ENCODE assay signal across 1 cellular context in the genomic region with DNA sequence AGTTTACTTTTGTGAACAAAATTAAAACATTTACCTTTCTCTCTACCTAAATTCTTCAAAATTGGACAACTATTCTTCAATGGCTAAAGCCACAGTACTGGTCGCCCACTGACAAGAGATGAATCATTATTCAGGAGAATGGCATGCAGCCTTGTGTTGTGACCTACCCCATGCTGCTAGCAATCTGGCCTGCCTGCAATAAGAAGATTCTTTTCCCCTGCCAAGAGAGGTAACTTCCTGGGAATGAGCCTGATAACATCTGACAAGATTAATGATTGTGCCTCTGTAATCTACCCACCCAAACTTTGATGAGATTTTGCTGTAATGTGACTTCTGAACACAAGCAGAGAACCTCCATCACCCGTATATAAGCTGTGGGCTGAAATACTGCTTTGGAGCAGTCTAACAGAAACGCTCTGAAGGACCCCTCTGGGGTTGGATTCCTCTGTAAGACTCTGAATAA.
TF ChIP-seq lines count a peak whose summit lies in the region.

No MANE protein-coding gene starts in this region.

TF ChIP-seq in HEK293, 187 proteins besides CTCF, POLR2A, EP300 and RAD21 (continued from another document):
- TF ChIP-seq ZNF843 (tag by site-specific recombination; IDR thresholded peaks at IDR 0.05): peak; percentile 56; the same call in 1 of the 2 replicates
- TF ChIP-seq, protein P1, sequence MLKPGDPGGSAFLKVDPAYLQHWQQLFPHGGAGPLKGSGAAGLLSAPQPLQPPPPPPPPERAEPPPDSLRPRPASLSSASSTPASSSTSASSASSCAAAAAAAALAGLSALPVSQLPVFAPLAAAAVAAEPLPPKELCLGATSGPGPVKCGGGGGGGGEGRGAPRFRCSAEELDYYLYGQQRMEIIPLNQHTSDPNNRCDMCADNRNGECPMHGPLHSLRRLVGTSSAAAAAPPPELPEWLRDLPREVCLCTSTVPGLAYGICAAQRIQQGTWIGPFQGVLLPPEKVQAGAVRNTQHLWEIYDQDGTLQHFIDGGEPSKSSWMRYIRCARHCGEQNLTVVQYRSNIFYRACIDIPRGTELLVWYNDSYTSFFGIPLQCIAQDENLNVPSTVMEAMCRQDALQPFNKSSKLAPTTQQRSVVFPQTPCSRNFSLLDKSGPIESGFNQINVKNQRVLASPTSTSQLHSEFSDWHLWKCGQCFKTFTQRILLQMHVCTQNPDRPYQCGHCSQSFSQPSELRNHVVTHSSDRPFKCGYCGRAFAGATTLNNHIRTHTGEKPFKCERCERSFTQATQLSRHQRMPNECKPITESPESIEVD (tag by site-specific recombination; IDR thresholded peaks at IDR 0.05): peak; percentile 28; the same call in 1 of the 2 replicates
- TF ChIP-seq ZFP69B (tag by site-specific recombination; IDR thresholded peaks at IDR 0.05): no peak
- peak; percentile 54; the same call in 1 of the 2 replicates for TF ChIP-seq ZXDB (tag by site-specific recombination; IDR thresholded peaks at IDR 0.05)
- TF ChIP-seq EGR2 (tag by site-specific recombination; IDR thresholded peaks at IDR 0.05; ENCODE audit: low read depth): peak; percentile 36; the same call in 1 of the 2 replicates
- TF ChIP-seq ZNF544 (tag by site-specific recombination; IDR thresholded peaks at IDR 0.05): no peak
- TF ChIP-seq ZSCAN5A (tag by site-specific recombination; IDR thresholded peaks at IDR 0.05): no peak
- TF ChIP-seq, protein P2, sequence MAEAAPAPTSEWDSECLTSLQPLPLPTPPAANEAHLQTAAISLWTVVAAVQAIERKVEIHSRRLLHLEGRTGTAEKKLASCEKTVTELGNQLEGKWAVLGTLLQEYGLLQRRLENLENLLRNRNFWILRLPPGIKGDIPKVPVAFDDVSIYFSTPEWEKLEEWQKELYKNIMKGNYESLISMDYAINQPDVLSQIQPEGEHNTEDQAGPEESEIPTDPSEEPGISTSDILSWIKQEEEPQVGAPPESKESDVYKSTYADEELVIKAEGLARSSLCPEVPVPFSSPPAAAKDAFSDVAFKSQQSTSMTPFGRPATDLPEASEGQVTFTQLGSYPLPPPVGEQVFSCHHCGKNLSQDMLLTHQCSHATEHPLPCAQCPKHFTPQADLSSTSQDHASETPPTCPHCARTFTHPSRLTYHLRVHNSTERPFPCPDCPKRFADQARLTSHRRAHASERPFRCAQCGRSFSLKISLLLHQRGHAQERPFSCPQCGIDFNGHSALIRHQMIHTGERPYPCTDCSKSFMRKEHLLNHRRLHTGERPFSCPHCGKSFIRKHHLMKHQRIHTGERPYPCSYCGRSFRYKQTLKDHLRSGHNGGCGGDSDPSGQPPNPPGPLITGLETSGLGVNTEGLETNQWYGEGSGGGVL (tag by site-specific recombination; IDR thresholded peaks at IDR 0.05): no peak
- no peak for TF ChIP-seq ZEB2 (tag by site-specific recombination; IDR thresholded peaks at IDR 0.05)
- TF ChIP-seq KLF10 (tag by site-specific recombination; IDR thresholded peaks at IDR 0.05): no peak
- peak; percentile 89 for TF ChIP-seq SP7 (tag by site-specific recombination; IDR thresholded peaks at IDR 0.05)
- TF ChIP-seq ZNF2 (tag by site-specific recombination; IDR thresholded peaks at IDR 0.05): no peak
- TF ChIP-seq ZNF19 (tag by site-specific recombination; IDR thresholded peaks at IDR 0.05; ENCODE audit: low read depth): no peak
- TF ChIP-seq ZNF426 (tag by site-specific recombination; IDR thresholded peaks at IDR 0.05): no peak
- TF ChIP-seq ZBTB17 (tag by site-specific recombination; IDR thresholded peaks at IDR 0.05): no peak
- no peak for TF ChIP-seq ZBTB49 (tag by site-specific recombination; IDR thresholded peaks at IDR 0.05; ENCODE audit: low read depth)
- no peak for TF ChIP-seq ZBTB20 (tag by site-specific recombination; IDR thresholded peaks at IDR 0.05)
- TF ChIP-seq ZFHX2 (tag by site-specific recombination; conservative IDR thresholded peaks at IDR 0.05): peak; percentile 63
- TF ChIP-seq ZNF473 (tag by site-specific recombination; IDR thresholded peaks at IDR 0.05): no peak
- no peak for TF ChIP-seq ZNF670 (tag by site-specific recombination; IDR thresholded peaks at IDR 0.05; ENCODE audit: low read depth)
- TF ChIP-seq ZNF677 (tag by site-specific recombination; IDR thresholded peaks at IDR 0.05): no peak
- TF ChIP-seq ZNF133 (tag by site-specific recombination; IDR thresholded peaks at IDR 0.05): no peak
- TF ChIP-seq TCF7L2 (IDR thresholded peaks at IDR 0.05; ENCODE audit: borderline replicate concordance, low read depth, low read length): peak; percentile 26; the same call in 1 of the 2 replicates
- TF ChIP-seq SCRT1 (tag by site-specific recombination; IDR thresholded peaks at IDR 0.05; ENCODE audit: borderline replicate concordance): no peak
- TF ChIP-seq MZF1 (tag by site-specific recombination; IDR thresholded peaks at IDR 0.05; ENCODE audit: borderline replicate concordance): no peak
- peak; percentile 78 for TF ChIP-seq ZIC2 (tag by site-specific recombination; IDR thresholded peaks at IDR 0.05)
- TF ChIP-seq ZNF658 (tag by site-specific recombination; IDR thresholded peaks at IDR 0.05): no peak
- TF ChIP-seq, protein P3, sequence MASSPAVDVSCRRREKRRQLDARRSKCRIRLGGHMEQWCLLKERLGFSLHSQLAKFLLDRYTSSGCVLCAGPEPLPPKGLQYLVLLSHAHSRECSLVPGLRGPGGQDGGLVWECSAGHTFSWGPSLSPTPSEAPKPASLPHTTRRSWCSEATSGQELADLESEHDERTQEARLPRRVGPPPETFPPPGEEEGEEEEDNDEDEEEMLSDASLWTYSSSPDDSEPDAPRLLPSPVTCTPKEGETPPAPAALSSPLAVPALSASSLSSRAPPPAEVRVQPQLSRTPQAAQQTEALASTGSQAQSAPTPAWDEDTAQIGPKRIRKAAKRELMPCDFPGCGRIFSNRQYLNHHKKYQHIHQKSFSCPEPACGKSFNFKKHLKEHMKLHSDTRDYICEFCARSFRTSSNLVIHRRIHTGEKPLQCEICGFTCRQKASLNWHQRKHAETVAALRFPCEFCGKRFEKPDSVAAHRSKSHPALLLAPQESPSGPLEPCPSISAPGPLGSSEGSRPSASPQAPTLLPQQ (tag by site-specific recombination; IDR thresholded peaks at IDR 0.05): 0 out of 2 replicates have a peak, but pooled peaks have one; percentile 41
- TF ChIP-seq ZNF654 (tag by site-specific recombination; IDR thresholded peaks at IDR 0.05; ENCODE audit: low read depth): no peak
- no peak for TF ChIP-seq SP3 (tag by site-specific recombination; IDR thresholded peaks at IDR 0.05)
- TF ChIP-seq ZNF660 (tag by site-specific recombination; IDR thresholded peaks at IDR 0.05): no peak
- peak; percentile 42; the same call in 1 of the 2 replicates for TF ChIP-seq ZNF629 (tag by site-specific recombination; IDR thresholded peaks at IDR 0.05)
- TF ChIP-seq, protein P4, sequence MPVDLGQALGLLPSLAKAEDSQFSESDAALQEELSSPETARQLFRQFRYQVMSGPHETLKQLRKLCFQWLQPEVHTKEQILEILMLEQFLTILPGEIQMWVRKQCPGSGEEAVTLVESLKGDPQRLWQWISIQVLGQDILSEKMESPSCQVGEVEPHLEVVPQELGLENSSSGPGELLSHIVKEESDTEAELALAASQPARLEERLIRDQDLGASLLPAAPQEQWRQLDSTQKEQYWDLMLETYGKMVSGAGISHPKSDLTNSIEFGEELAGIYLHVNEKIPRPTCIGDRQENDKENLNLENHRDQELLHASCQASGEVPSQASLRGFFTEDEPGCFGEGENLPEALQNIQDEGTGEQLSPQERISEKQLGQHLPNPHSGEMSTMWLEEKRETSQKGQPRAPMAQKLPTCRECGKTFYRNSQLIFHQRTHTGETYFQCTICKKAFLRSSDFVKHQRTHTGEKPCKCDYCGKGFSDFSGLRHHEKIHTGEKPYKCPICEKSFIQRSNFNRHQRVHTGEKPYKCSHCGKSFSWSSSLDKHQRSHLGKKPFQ (tag by site-specific recombination; IDR thresholded peaks at IDR 0.05): no peak
- TF ChIP-seq ZNF792 (tag by site-specific recombination; IDR thresholded peaks at IDR 0.05): no peak
- TF ChIP-seq ZNF335 (tag by site-specific recombination; conservative IDR thresholded peaks at IDR 0.05): peak; percentile 35; the same call in 1 of the 2 replicates
- TF ChIP-seq GLIS1 (tag by site-specific recombination; IDR thresholded peaks at IDR 0.05): peak; percentile 84
- TF ChIP-seq FEZF1 (tag by site-specific recombination; IDR thresholded peaks at IDR 0.05): peak; percentile 52
- TF ChIP-seq TRIM28 (IDR thresholded peaks at IDR 0.05; ENCODE audit: borderline replicate concordance, low read length): peak; percentile 52; the same call in 1 of the 2 replicates
- TF ChIP-seq ZNF391 (tag by site-specific recombination; IDR thresholded peaks at IDR 0.05; ENCODE audit: borderline replicate concordance, low read depth): no peak
- TF ChIP-seq ZBTB7A (tag by site-specific recombination; IDR thresholded peaks at IDR 0.05; ENCODE audit: low read depth): no peak
- TF ChIP-seq ZNF302 (tag by site-specific recombination; IDR thresholded peaks at IDR 0.05; ENCODE audit: low read depth): no peak
- TF ChIP-seq ZNF248 (tag by site-specific recombination; IDR thresholded peaks at IDR 0.05): no peak
- no peak for TF ChIP-seq SETDB1 (IDR thresholded peaks at IDR 0.05; ENCODE audit: insufficient read length, low read length)
- no peak for TF ChIP-seq ZNF394 (tag by site-specific recombination; IDR thresholded peaks at IDR 0.05; ENCODE audit: borderline replicate concordance)
- peak; percentile 43; the same call in 1 of the 2 replicates for TF ChIP-seq ZNF24 (tag by site-specific recombination; IDR thresholded peaks at IDR 0.05)
- no peak for TF ChIP-seq ZNF112 (tag by site-specific recombination; IDR thresholded peaks at IDR 0.05)
- TF ChIP-seq OSR2 (tag by site-specific recombination; IDR thresholded peaks at IDR 0.05): peak; percentile 61; the same call in 1 of the 2 replicates
- TF ChIP-seq ZNF341 (tag by site-specific recombination; IDR thresholded peaks at IDR 0.05; ENCODE audit: low read depth): no peak
- TF ChIP-seq, protein P5, sequence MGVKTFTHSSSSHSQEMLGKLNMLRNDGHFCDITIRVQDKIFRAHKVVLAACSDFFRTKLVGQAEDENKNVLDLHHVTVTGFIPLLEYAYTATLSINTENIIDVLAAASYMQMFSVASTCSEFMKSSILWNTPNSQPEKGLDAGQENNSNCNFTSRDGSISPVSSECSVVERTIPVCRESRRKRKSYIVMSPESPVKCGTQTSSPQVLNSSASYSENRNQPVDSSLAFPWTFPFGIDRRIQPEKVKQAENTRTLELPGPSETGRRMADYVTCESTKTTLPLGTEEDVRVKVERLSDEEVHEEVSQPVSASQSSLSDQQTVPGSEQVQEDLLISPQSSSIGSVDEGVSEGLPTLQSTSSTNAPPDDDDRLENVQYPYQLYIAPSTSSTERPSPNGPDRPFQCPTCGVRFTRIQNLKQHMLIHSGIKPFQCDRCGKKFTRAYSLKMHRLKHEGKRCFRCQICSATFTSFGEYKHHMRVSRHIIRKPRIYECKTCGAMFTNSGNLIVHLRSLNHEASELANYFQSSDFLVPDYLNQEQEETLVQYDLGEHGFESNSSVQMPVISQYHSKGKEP (tag by site-specific recombination; IDR thresholded peaks at IDR 0.05): 0 out of 2 replicates have a peak, but pooled peaks have one; percentile 24
- TF ChIP-seq MEIS1 (CRISPR knock-in tag; IDR thresholded peaks at IDR 0.05; ENCODE audit: borderline replicate concordance): peak; percentile 89; the same call in 1 of the 2 replicates
